Comparison of ENCODE assay signal across 14 cellular contexts in genomic region chr11:86477495-86478155, GRCh38.
DNase-seq lines count a peak whose midpoint lies in the region; ATAC-seq, FAIRE-seq and TF ChIP-seq lines count a peak whose summit lies in the region.
"Had no signal": no experiment of that assay in that cellular context is flagged by ENCODE, and none has a peak within 500 bp of the region (broad histone marks: within the 10 kb centered on the region; RNA-seq: fewer than 3 reads in every experiment).

No MANE protein-coding gene starts in this region.

- no peaks in the 10 kb centered on the region; the same call in 2 of the 3 replicates for H3K9me3 ChIP-seq in A549
- no peaks in the 10 kb centered on the region for H3K9me3 ChIP-seq in esophagus muscularis mucosa
- peaks cover 15% of the 10 kb centered on the region for H3K9me3 ChIP-seq in endodermal cell (ENCODE audit: control insufficient read depth, low read length)
- H3K9me3 ChIP-seq in Caco-2, result no peaks in the 10 kb centered on the region; the same call in 1 of the 2 replicates

- peaks cover 21% of the 10 kb centered on the region for H3K4me1 Mint-ChIP-seq in endodermal cell
- H3K4me1 Mint-ChIP-seq in Caco-2 (ENCODE audit: low read depth, unreplicated experiment), result peaks cover 40% of the 10 kb centered on the region
- H3K4me1 Mint-ChIP-seq: activated naive CD8-positive, alpha-beta T cell treated with anti-CD3 and anti-CD28 coated beads, Interleukin-2, amount 10 ng/mL, durations not matched to agents 7 days and 5 days had no signal

- no peak for FAIRE-seq in A549 (lab: Jason Lieb, UNC)
- FAIRE-seq: endometrium had no signal

- TF ChIP-seq CTCF in A549 (IDR thresholded peaks at IDR 0.05), result no peak
- TF ChIP-seq CTCF in esophagus muscularis mucosa (IDR thresholded peaks at IDR 0.05), result no peak
- TF ChIP-seq CTCF in endodermal cell (conservative IDR thresholded peaks at IDR 0.05), result no peak
- no peak for TF ChIP-seq CTCF in Caco-2 (IDR thresholded peaks at IDR 0.05; ENCODE audit: insufficient read depth in 1 of 2, low read depth in 1 of 2, low read length in 1 of 2, severe bottlenecking in 1 of 2, unreplicated experiment in 1 of 2)

- H3K36me3 Mint-ChIP-seq in endodermal cell (ENCODE audit: low read depth) (peaks cover 28% of the 10 kb centered on the region), Caco-2 (ENCODE audit: insufficient read depth, unreplicated experiment) (peaks cover 9% of the 10 kb centered on the region)
- H3K36me3 Mint-ChIP-seq: activated naive CD8-positive, alpha-beta T cell treated with anti-CD3 and anti-CD28 coated beads, Interleukin-2, amount 10 ng/mL, durations not matched to agents 7 days and 5 days had no signal

- no peak for TF ChIP-seq POLR2A in A549 (IDR thresholded peaks at IDR 0.05; ENCODE audit: low read length)
- TF ChIP-seq POLR2A in esophagus muscularis mucosa (IDR thresholded peaks at IDR 0.05; ENCODE audit: low read depth), result no peak

- WGBS in A549 (ENCODE audit: missing lambda C conversion rate), result 93% methylated on average over 5 of the region's 5 CpGs
- 69% methylated on average over 5 of the region's 5 CpGs for WGBS in esophagus muscularis mucosa
- WGBS in endodermal cell (ENCODE audit: insufficient coverage in 1 of 2, insufficient read length in 1 of 2), 2 experiments, result 89 to 97% methylated on average over 3 to 4 of the region's 5 CpGs

- CTCF ChIA-PET in A549 (lab: Yijun Ruan, JAX), result no interaction called here
- CTCF ChIA-PET in Caco-2 (lab: Charles Lee), result no interaction called here

- H3K27me3 Mint-ChIP-seq in endodermal cell (ENCODE audit: insufficient read depth), result no peaks in the 10 kb centered on the region
- no peaks in the 10 kb centered on the region for H3K27me3 Mint-ChIP-seq in Caco-2 (ENCODE audit: insufficient read depth, unreplicated experiment)
- H3K27me3 Mint-ChIP-seq: activated naive CD8-positive, alpha-beta T cell treated with anti-CD3 and anti-CD28 coated beads, Interleukin-2, amount 10 ng/mL, durations not matched to agents 7 days and 5 days had no signal

- BruUV-seq in Caco-2 (replicated peaks; lab: Mats Ljungman, UMichigan), result no TSS peak

- no peak overlapping the region for H3K4me3 Mint-ChIP-seq in endodermal cell
- no peak overlapping the region for H3K4me3 Mint-ChIP-seq in Caco-2 (ENCODE audit: unreplicated experiment)
- H3K4me3 Mint-ChIP-seq: activated naive CD8-positive, alpha-beta T cell treated with anti-CD3 and anti-CD28 coated beads, Interleukin-2, amount 10 ng/mL, durations not matched to agents 7 days and 5 days had no signal

- H3K9me3 Mint-ChIP-seq in endodermal cell (peaks cover 4% of the 10 kb centered on the region), Caco-2 (ENCODE audit: unreplicated experiment) (no peaks in the 10 kb centered on the region)
- H3K9me3 Mint-ChIP-seq: activated naive CD8-positive, alpha-beta T cell treated with anti-CD3 and anti-CD28 coated beads, Interleukin-2, amount 10 ng/mL, durations not matched to agents 7 days and 5 days had no signal

- H3K4me3 ChIP-seq in A549 (no peak overlapping the region), esophagus muscularis mucosa (no peak overlapping the region), endodermal cell (ENCODE audit: low read length) (no peak overlapping the region), Caco-2 (ENCODE audit: low read depth, low read length) (no peak overlapping the region)

- no peak for TF ChIP-seq RAD21 in A549 (conservative IDR thresholded peaks at IDR 0.05 in 1 of 2, IDR thresholded peaks at IDR 0.05 in 1 of 2)

- H3K27me3 ChIP-seq in esophagus muscularis mucosa, result no peaks in the 10 kb centered on the region
- no peaks in the 10 kb centered on the region for H3K27me3 ChIP-seq in endodermal cell (ENCODE audit: control insufficient read depth, insufficient read depth, low read length, poor library complexity, severe bottlenecking)
- no peaks in the 10 kb centered on the region for H3K27me3 ChIP-seq in Caco-2 (replicated peaks; ENCODE audit: control insufficient read depth, insufficient read depth, low read length)

- no peak overlapping the region for H3K27ac Mint-ChIP-seq in endodermal cell
- H3K27ac Mint-ChIP-seq in Caco-2 (ENCODE audit: unreplicated experiment), result no peak overlapping the region
- H3K27ac Mint-ChIP-seq: activated naive CD8-positive, alpha-beta T cell treated with anti-CD3 and anti-CD28 coated beads, Interleukin-2, amount 10 ng/mL, durations not matched to agents 7 days and 5 days had no signal

- DNase-seq in A549 (ENCODE audit: low read depth in 1 of 2, low spot score in 1 of 2) (no peak), M059J (ENCODE audit: low read depth) (peak; percentile 88), esophagus muscularis mucosa (ENCODE audit: extremely low spot score) (no peak), myocyte (ENCODE audit: low read depth) (peak; percentile 49), endodermal cell (no peak), Caco-2 (no peak), NCI-H146 (lab: John Stamatoyannopoulos, UW) (no peak)
- DNase-seq: activated naive CD8-positive, alpha-beta T cell treated with anti-CD3 and anti-CD28 coated beads, Interleukin-2, amount 10 ng/mL, durations not matched to agents 7 days and 5 days; DND-41; NCI-H1092 treated with DMSO at 0.1 percent for 48 hours; NCI-H774; stimulated activated CD4-positive, alpha-beta T cell treated with anti-CD3 and anti-CD28 coated beads, Interleukin-4, amount 100 ng/mL, for 24 hours had no signal

- no peak for TF ChIP-seq EP300 in A549 (IDR thresholded peaks at IDR 0.05)
- TF ChIP-seq EP300 in esophagus muscularis mucosa (IDR thresholded peaks at IDR 0.05), result no peak

- H3K36me3 ChIP-seq in esophagus muscularis mucosa (no peaks in the 10 kb centered on the region), endodermal cell (ENCODE audit: control insufficient read depth, insufficient read depth, low read length) (peaks cover 27% of the 10 kb centered on the region), Caco-2 (ENCODE audit: control insufficient read depth, insufficient read depth, low read length) (no peaks in the 10 kb centered on the region)

- ATAC-seq in A549 (no peak), esophagus mucosa (no peak)

- POLR2A ChIA-PET in A549 (lab: Yijun Ruan, JAX) (no interaction called here), Caco-2 (lab: Charles Lee) (no interaction called here)

- intact Hi-C loops in esophagus muscularis mucosa (cut with DNase I), result loop anchor here (5.0 kb wide), 1 partner anchor 70 kb away; no protein-coding TSS in a partner anchor
- intact Hi-C loops in Caco-2 (cut with micrococcal nuclease; ENCODE audit: unreplicated experiment), result no loop called here

- peak overlapping the region; percentile 26 to 33; a peak in 1 of 6 replicates for H3K27ac ChIP-seq in A549
- H3K27ac ChIP-seq in esophagus muscularis mucosa (replicated peaks in 1 of 4), result peak overlapping the region in 3 of 4 donors; percentile 4 to 47 (median 32)
- H3K27ac ChIP-seq in endodermal cell (ENCODE audit: low read depth, low read length), result no peak overlapping the region

- H3K4me2 ChIP-seq in A549, result no peak overlapping the region

- H3K9ac ChIP-seq in endodermal cell (ENCODE audit: extremely low read depth, low read length, poor library complexity, severe bottlenecking), result no peak overlapping the region

- H3K4me1 ChIP-seq in A549 (peaks cover 46% of the 10 kb centered on the region), esophagus muscularis mucosa (peaks cover 47 to 56% (median 53%) of the 10 kb centered on the region in 4 donors), endodermal cell (ENCODE audit: control insufficient read depth, insufficient read depth, low read length) (no peaks in the 10 kb centered on the region), Caco-2 (peaks cover 43% of the 10 kb centered on the region)

TF ChIP-seq in A549, 52 proteins besides CTCF, POLR2A, EP300 and RAD21:
- TF ChIP-seq HOXB13 (CRISPR knock-in tag; IDR thresholded peaks at IDR 0.05; ENCODE audit: low read depth) (no peak), RFX5 (IDR thresholded peaks at IDR 0.05) (no peak), RNF2 (IDR thresholded peaks at IDR 0.05; ENCODE audit: borderline replicate concordance, low read depth) (no peak), FOXS1 (CRISPR knock-in tag; IDR thresholded peaks at IDR 0.05) (no peak), FOSB (CRISPR knock-in tag; IDR thresholded peaks at IDR 0.05) (no peak)

Comparison
In these comparisons a context has a peak if more than half of its experiments do, and no peak if none do; other contexts are left out.
1. DNase-seq: peak in M059J (single experiment) and myocyte (single experiment); none in A549 (0 of 2), esophagus muscularis mucosa (single experiment), endodermal cell (single experiment), Caco-2 (0 of 2) and NCI-H146 (single experiment).